In genomic region chr12:6536894-6537579, GRCh38 we compare ENCODE assay signal across 8 cellular contexts. TPM values are rescaled to one million over a fixed set of nuclear protein-coding genes. Genes with fewer than 3 reads are reported as not detected.
DNase-seq lines count a peak whose midpoint lies in the region; ATAC-seq, FAIRE-seq and TF ChIP-seq lines count a peak whose summit lies in the region.

No MANE protein-coding gene starts in this region.

- TF ChIP-seq POLR2A in tibial nerve (IDR thresholded peaks at IDR 0.05), result no peak

- H3K9me1 ChIP-seq in keratinocyte (ENCODE audit: control insufficient read depth, extremely low read depth, insufficient read depth, low read length), result peaks cover 5% of the 10 kb centered on the region

- TF ChIP-seq CTCF in keratinocyte (optimal IDR thresholded peaks at IDR 0.05 in 1 of 3, IDR thresholded peaks at IDR 0.05 in 1 of 3, conservative IDR thresholded peaks at IDR 0.05 in 1 of 3; ENCODE audit: extremely low read depth in 1 of 3, insufficient read depth in 2 of 3, low read length in 3 of 3) (no peak), tibial nerve (IDR thresholded peaks at IDR 0.05) (no peak)

- H3K9ac ChIP-seq in keratinocyte (ENCODE audit: control insufficient read depth, extremely low read depth, insufficient read depth, low read length), result no peak overlapping the region

- no peak overlapping the region for H3K27ac ChIP-seq in keratinocyte (ENCODE audit: control insufficient read depth, insufficient read depth, low read length)
- peak overlapping the region; percentile 39 to 99 (median 96) for H3K27ac ChIP-seq in tibial nerve

- no peak overlapping the region for H2AFZ ChIP-seq in keratinocyte (ENCODE audit: control insufficient read depth, low read length)

- peaks cover 16% of the 10 kb centered on the region for H3K36me3 Mint-ChIP-seq in activated naive CD4-positive, alpha-beta T cell treated with anti-CD3 and anti-CD28 coated beads, Interleukin-2, amount 50 U/mL, for 24 hours

- intact Hi-C loops in left colon (cut with DNase I, micrococcal nuclease), result loop anchor here in 1 of 2 donors (10.0 kb wide), 2 partner anchors 112 to 202 kb away; no protein-coding TSS in a partner anchor

- H3K36me3 ChIP-seq in keratinocyte (ENCODE audit: control insufficient read depth in 2 of 2, extremely low read depth in 1 of 2, insufficient read depth in 2 of 2, low read length in 2 of 2), result peaks cover 30 to 38% of the 10 kb centered on the region in 2 experiments
- peaks cover 0 to 57% (median 18%) of the 10 kb centered on the region in 3 donors for H3K36me3 ChIP-seq in tibial nerve

- peaks cover 47% of the 10 kb centered on the region for H4K20me1 ChIP-seq in keratinocyte (ENCODE audit: control insufficient read depth, extremely low read depth, insufficient read depth, low read length)

- H3K9me3 Mint-ChIP-seq in activated naive CD4-positive, alpha-beta T cell treated with anti-CD3 and anti-CD28 coated beads, Interleukin-2, amount 50 U/mL, for 24 hours, result no peaks in the 10 kb centered on the region

- H3K27me3 Mint-ChIP-seq in activated naive CD4-positive, alpha-beta T cell treated with anti-CD3 and anti-CD28 coated beads, Interleukin-2, amount 50 U/mL, for 24 hours, result no peaks in the 10 kb centered on the region

- H3K4me3 Mint-ChIP-seq in activated naive CD4-positive, alpha-beta T cell treated with anti-CD3 and anti-CD28 coated beads, Interleukin-2, amount 50 U/mL, for 24 hours, result peak overlapping the region; percentile 98

- no peak for FAIRE-seq in keratinocyte (lab: Jason Lieb, UNC)

- peaks cover 52% of the 10 kb centered on the region for H3K4me1 Mint-ChIP-seq in activated naive CD4-positive, alpha-beta T cell treated with anti-CD3 and anti-CD28 coated beads, Interleukin-2, amount 50 U/mL, for 24 hours

- H3K27ac Mint-ChIP-seq in activated naive CD4-positive, alpha-beta T cell treated with anti-CD3 and anti-CD28 coated beads, Interleukin-2, amount 50 U/mL, for 24 hours, result peak overlapping the region; percentile 82

- H3K9me3 ChIP-seq in keratinocyte (ENCODE audit: control insufficient read depth, low read depth, low read length) (no peaks in the 10 kb centered on the region), tibial nerve (no peaks in the 10 kb centered on the region)

- no peak for DNase-seq in activated naive CD4-positive, alpha-beta T cell (lab: John Stamatoyannopoulos, UW)
- peak; percentile 49 to 52 for DNase-seq in activated T-cell treated with anti-CD3 and anti-CD28 coated beads, Interleukin-2, amount 50 U/mL, for 48 hours
- DNase-seq in keratinocyte (ENCODE audit: low read depth, low spot score), result no peak
- DNase-seq in tibial nerve (ENCODE audit: low spot score in 2 of 2), result no peak
- DNase-seq in left colon, result no peak
- no peak for DNase-seq in activated gamma-delta T cell (lab: John Stamatoyannopoulos, UW)

- dilution Hi-C loops in keratinocyte (cut with MboI; ENCODE audit: extremely low pct_ligation_motif_present, low sequenced_read_pairs), result no loop called here

- H3K79me2 ChIP-seq in keratinocyte (ENCODE audit: control insufficient read depth, insufficient read depth, low read length), result peaks cover 30% of the 10 kb centered on the region

- WGBS in tibial nerve, 2 donors, result 64 to 69% methylated on average over 15 to 18 of the region's 19 CpGs

- H3K4me1 ChIP-seq in keratinocyte (ENCODE audit: control insufficient read depth, extremely low read depth, insufficient read depth, low read length) (peaks cover 56% of the 10 kb centered on the region), tibial nerve (peaks cover 0 to 80% (median 54%) of the 10 kb centered on the region in 4 donors)

- H3K27me3 ChIP-seq in keratinocyte (ENCODE audit: control insufficient read depth, extremely low read depth, insufficient read depth, low read length), result no peaks in the 10 kb centered on the region
- no peaks in the 10 kb centered on the region for H3K27me3 ChIP-seq in tibial nerve

- no peak for TF ChIP-seq EP300 in tibial nerve (IDR thresholded peaks at IDR 0.05)

- no peak for ATAC-seq in left colon
- no peak for ATAC-seq in HG03135 (IDR thresholded peaks at IDR 0.05; ENCODE audit: unreplicated experiment)

- H3K4me3 ChIP-seq in keratinocyte (ENCODE audit: control insufficient read depth in 2 of 3, extremely low read depth in 1 of 3, insufficient read depth in 2 of 3, low read depth in 1 of 3, low read length in 3 of 3) (peak overlapping the region; percentile 78 to 95 (median 79)), tibial nerve (no peak overlapping the region)

- peak overlapping the region; percentile 5 for H3K4me2 ChIP-seq in keratinocyte (ENCODE audit: control insufficient read depth, extremely low read depth, insufficient read depth, low read depth, low read length)

RNA-seq across cellular contexts. Expression of gene GAPDH, which starts 2.7 kb away (rescaled TPM):
- polyA plus RNA-seq in keratinocyte, result 8,390 to 11,361 TPM (median 8,495 TPM) in 3 replicates
- 464 TPM for polyA plus RNA-seq in keratinocyte (2011; ENCODE audit: low read depth)
- polyA plus RNA-seq in keratinocyte (2011; cell fraction: cytosol; rRNA removed), result 9,909 and 15,796 TPM in 2 replicates
- 2,407 and 3,190 TPM in 2 replicates for polyA plus RNA-seq in keratinocyte (2011; cell fraction: nucleus; rRNA removed)
- 2,657 and 5,888 TPM in 2 replicates for polyA plus RNA-seq in keratinocyte (2012; ENCODE audit: low replicate concordance)
- polyA minus RNA-seq in keratinocyte, result 9,189 to 16,538 TPM (median 11,739 TPM) in 3 replicates
- 9,400 TPM for polyA minus RNA-seq in keratinocyte (2011; cell fraction: cytosol; rRNA and poly(A)+ RNA removed)
- polyA minus RNA-seq in keratinocyte (2011; cell fraction: nucleus; rRNA and poly(A)+ RNA removed), result 1,390 and 1,424 TPM in 2 replicates
- total RNA-seq in tibial nerve (1,000 to 10,000 TPM; 1,360 to 2,316 (median 1,728) TPM), left colon (1,000 to 10,000 TPM; 2,230 to 2,756 TPM)

RNA-seq across cellular contexts. Expression of gene IFFO1, which starts 18.8 kb away (rescaled TPM):
- 0.67 to 1.0 TPM (median 0.75 TPM) in 3 replicates for polyA plus RNA-seq in keratinocyte
- 0.12 TPM for polyA plus RNA-seq in keratinocyte (2011; ENCODE audit: low read depth)
- 0.28 and 0.70 TPM in 2 replicates for polyA plus RNA-seq in keratinocyte (2011; cell fraction: cytosol; rRNA removed)
- polyA plus RNA-seq in keratinocyte (2011; cell fraction: nucleus; rRNA removed), result 1.0 and 1.3 TPM in 2 replicates
- polyA plus RNA-seq in keratinocyte (2012; ENCODE audit: low replicate concordance), result 0.24 and 0.58 TPM in 2 replicates
- polyA minus RNA-seq in keratinocyte, result 0.30 to 0.80 TPM (median 0.53 TPM) in 3 replicates
- not detected for polyA minus RNA-seq in keratinocyte (2011; cell fraction: cytosol; rRNA and poly(A)+ RNA removed)
- 0.62 and 0.84 TPM in 2 replicates for polyA minus RNA-seq in keratinocyte (2011; cell fraction: nucleus; rRNA and poly(A)+ RNA removed)
- total RNA-seq in tibial nerve, result 10 to 100 TPM; 44.6 to 58.6 (median 55.3) TPM
- 1 to 10 TPM; 3.8 to 7.2 TPM for total RNA-seq in left colon

RNA-seq across cellular contexts. Expression of gene NOP2, which starts 31.1 kb away (rescaled TPM):
- 85.9 to 108 TPM (median 94.4 TPM) in 3 replicates for polyA plus RNA-seq in keratinocyte
- polyA plus RNA-seq in keratinocyte (2011; ENCODE audit: low read depth), result 80.5 TPM
- polyA plus RNA-seq in keratinocyte (2011; cell fraction: cytosol; rRNA removed), result 47.6 and 60.9 TPM in 2 replicates
- polyA plus RNA-seq in keratinocyte (2011; cell fraction: nucleus; rRNA removed), result 204 and 213 TPM in 2 replicates
- 43.9 and 68.1 TPM in 2 replicates for polyA plus RNA-seq in keratinocyte (2012; ENCODE audit: low replicate concordance)
- 42.4 to 61.1 TPM (median 42.9 TPM) in 3 replicates for polyA minus RNA-seq in keratinocyte
- 31.8 TPM for polyA minus RNA-seq in keratinocyte (2011; cell fraction: cytosol; rRNA and poly(A)+ RNA removed)
- polyA minus RNA-seq in keratinocyte (2011; cell fraction: nucleus; rRNA and poly(A)+ RNA removed), result 46.1 and 59.3 TPM in 2 replicates
- 10 to 100 TPM; 16.1 to 30.9 (median 24.3) TPM for total RNA-seq in tibial nerve
- total RNA-seq in left colon, result 10 to 100 TPM; 22.2 to 34.4 TPM

RNA-seq across cellular contexts. Expression of gene NCAPD2, which starts 43.1 kb away (rescaled TPM):
- 12.3 to 34.6 TPM (median 33.7 TPM) in 3 replicates for polyA plus RNA-seq in keratinocyte
- 10.5 TPM for polyA plus RNA-seq in keratinocyte (2011; ENCODE audit: low read depth)
- polyA plus RNA-seq in keratinocyte (2011; cell fraction: cytosol; rRNA removed), result 12.0 and 14.9 TPM in 2 replicates
- 17.8 and 18.1 TPM in 2 replicates for polyA plus RNA-seq in keratinocyte (2011; cell fraction: nucleus; rRNA removed)
- polyA plus RNA-seq in keratinocyte (2012; ENCODE audit: low replicate concordance), result 6.2 and 29.3 TPM in 2 replicates
- polyA minus RNA-seq in keratinocyte, result 18.2 to 60.7 TPM (median 52.1 TPM) in 3 replicates
- 25.1 TPM for polyA minus RNA-seq in keratinocyte (2011; cell fraction: cytosol; rRNA and poly(A)+ RNA removed)
- 17.0 and 26.1 TPM in 2 replicates for polyA minus RNA-seq in keratinocyte (2011; cell fraction: nucleus; rRNA and poly(A)+ RNA removed)
- total RNA-seq in tibial nerve (10 to 100 TPM; 17.0 to 29.3 (median 23.0) TPM), left colon (10 to 100 TPM; 21.9 to 29.4 TPM)

RNA-seq across cellular contexts. Expression of gene MRPL51, which starts 44.0 kb away (rescaled TPM):
- polyA plus RNA-seq in keratinocyte, result 76.5 to 184 TPM (median 130 TPM) in 3 replicates
- polyA plus RNA-seq in keratinocyte (2011; ENCODE audit: low read depth), result 76.9 TPM
- 155 and 198 TPM in 2 replicates for polyA plus RNA-seq in keratinocyte (2011; cell fraction: cytosol; rRNA removed)
- 60.2 and 69.9 TPM in 2 replicates for polyA plus RNA-seq in keratinocyte (2011; cell fraction: nucleus; rRNA removed)
- 163 and 213 TPM in 2 replicates for polyA plus RNA-seq in keratinocyte (2012; ENCODE audit: low replicate concordance)
- 8.3 to 26.0 TPM (median 23.7 TPM) in 3 replicates for polyA minus RNA-seq in keratinocyte
- 31.7 TPM for polyA minus RNA-seq in keratinocyte (2011; cell fraction: cytosol; rRNA and poly(A)+ RNA removed)
- polyA minus RNA-seq in keratinocyte (2011; cell fraction: nucleus; rRNA and poly(A)+ RNA removed), result 7.3 and 7.8 TPM in 2 replicates
- total RNA-seq in tibial nerve (100 to 1,000 TPM in 2 of 4 donors, 10 to 100 TPM in 2; 47.4 to 127 (median 89.0) TPM), left colon (100 to 1,000 TPM; 124 to 131 TPM)

Comparison
In these comparisons a context has a peak if more than half of its experiments do, and no peak if none do; other contexts are left out.
1. DNase-seq: peak in activated T-cell treated with anti-CD3 and anti-CD28 coated beads, Interleukin-2, amount 50 U/mL, for 48 hours (2 of 2); none in activated naive CD4-positive, alpha-beta T cell (0 of 4), keratinocyte (single experiment), tibial nerve (0 of 2), left colon (0 of 2) and activated gamma-delta T cell (single experiment).
2. H3K4me3 ChIP-seq: peak in keratinocyte (3 of 3); none in tibial nerve (0 of 4).
3. RNA of gene IFFO1, which starts 18.8 kb away (total RNA-seq): 44.6 to 58.6 TPM in tibial nerve; 3.8 to 7.2 TPM in left colon; every median in the first group is over 4 times any median in the second.